16 cellular contexts compared by ENCODE assay signal in the genomic region with DNA sequence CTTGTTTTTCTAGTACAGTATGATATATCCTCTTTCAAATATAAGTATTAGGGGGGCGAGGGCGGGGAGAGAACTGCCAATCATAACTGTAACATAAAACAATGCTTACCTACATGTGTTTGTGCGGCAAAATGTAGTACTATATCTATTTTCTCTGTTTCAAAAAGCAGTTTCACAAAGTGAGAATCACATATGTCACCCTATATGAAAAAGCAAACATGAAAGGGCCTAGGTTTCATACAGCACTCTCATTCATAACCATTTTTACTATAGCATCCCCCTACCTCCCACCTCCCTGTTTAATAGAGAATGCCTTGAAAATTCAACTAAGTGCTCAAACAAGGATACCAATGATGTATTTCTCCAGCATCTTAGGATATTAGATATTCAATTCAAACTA.
A peak's percentile ranks its signal among the peaks of the same experiment; 100 is the strongest.
DNase-seq lines count a peak whose midpoint lies in the region; ATAC-seq and TF ChIP-seq lines count a peak whose summit lies in the region.
"Had no signal": no experiment of that assay in that cellular context is flagged by ENCODE, and none has a peak within 500 bp of the region (broad histone marks: within the 10 kb centered on the region; RNA-seq: fewer than 3 reads in every experiment).

No MANE protein-coding gene starts in this region.

- H3K27ac Mint-ChIP-seq in stimulated activated naive CD8-positive, alpha-beta T cell treated with anti-CD3 and anti-CD28 coated beads, Interleukin-15, amount 100 ng/mL, for 72 hours, result no peak overlapping the region
- H3K27ac Mint-ChIP-seq: CD8-positive, alpha-beta T cell had no signal

- H3K9me3 Mint-ChIP-seq in stimulated activated naive CD8-positive, alpha-beta T cell treated with anti-CD3 and anti-CD28 coated beads, Interleukin-15, amount 100 ng/mL, for 72 hours, result no peaks in the 10 kb centered on the region
- H3K9me3 Mint-ChIP-seq: CD8-positive, alpha-beta T cell had no signal

- no peaks in the 10 kb centered on the region for H3K27me3 Mint-ChIP-seq in stimulated activated naive CD8-positive, alpha-beta T cell treated with anti-CD3 and anti-CD28 coated beads, Interleukin-15, amount 100 ng/mL, for 72 hours

- no peak for DNase-seq in stimulated activated naive CD8-positive, alpha-beta T cell treated with anti-CD3 and anti-CD28 coated beads, Interleukin-15, amount 100 ng/mL, for 72 hours
- DNase-seq in stimulated activated naive CD8-positive, alpha-beta T cell treated with anti-CD3 and anti-CD28 coated beads, Interleukin-15, Interleukin-2, amounts not matched to agents 100 U/mL and 50 U/mL, for 24 hours, result no peak
- DNase-seq in WERI-Rb-1 (no peak), GM20000 (ENCODE audit: low spot score) (no peak)
- DNase-seq: CD8-positive, alpha-beta T cell; GOT3; NCI-H1092; NCI-H226; NCI-H526; NK-92 treated with Interleukin-12 subunit alpha and Interleukin-12 subunit beta, amount 100 ng/mL, for 24 hours; PC-3 had no signal

- H3K4me3 ChIP-seq in WERI-Rb-1 (ENCODE audit: low read depth, low read length), result no peak overlapping the region
- H3K4me3 ChIP-seq: SJSA1 had no signal

- peaks cover 48% of the 10 kb centered on the region for H3K4me1 Mint-ChIP-seq in stimulated activated naive CD8-positive, alpha-beta T cell treated with anti-CD3 and anti-CD28 coated beads, Interleukin-15, amount 100 ng/mL, for 72 hours

- H3K27ac ChIP-seq in WERI-Rb-1, result no peak overlapping the region
- H3K27ac ChIP-seq: HL-60, SJSA1 had no signal

- TF ChIP-seq CTCF in WERI-Rb-1 (IDR thresholded peaks at IDR 0.05; ENCODE audit: low read depth, low read length) (no peak), GM20000 (IDR thresholded peaks at IDR 0.05; ENCODE audit: extremely low read depth, missing control alignments) (no peak)

- peak overlapping the region in 1 of 2 donors; percentile 50 for H3K4me3 Mint-ChIP-seq in stimulated activated naive CD8-positive, alpha-beta T cell treated with anti-CD3 and anti-CD28 coated beads, Interleukin-15, amount 100 ng/mL, for 72 hours
- H3K4me3 Mint-ChIP-seq: CD8-positive, alpha-beta T cell had no signal

- H3K27me3 ChIP-seq in WERI-Rb-1 (ENCODE audit: insufficient read depth, low read depth, severe bottlenecking), result no peaks in the 10 kb centered on the region
- H3K27me3 ChIP-seq: SJSA1 had no signal

- ATAC-seq in stimulated activated naive CD8-positive, alpha-beta T cell treated with anti-CD3 and anti-CD28 coated beads, Interleukin-15, amount 100 ng/mL, for 72 hours, result peak; percentile 36
- ATAC-seq in stimulated activated naive CD8-positive, alpha-beta T cell treated with anti-CD3 and anti-CD28 coated beads, Interleukin-15, Interleukin-2, amounts not matched to agents 100 U/mL and 50 U/mL, for 24 hours, result no peak
- peak; percentile 51 for ATAC-seq in GM21526 (IDR thresholded peaks at IDR 0.05; ENCODE audit: low FRiP score, unreplicated experiment)
- peak; percentile 38 for ATAC-seq in HG03565 (IDR thresholded peaks at IDR 0.05; ENCODE audit: unreplicated experiment)
- ATAC-seq in HG03045 (IDR thresholded peaks at IDR 0.05; ENCODE audit: unreplicated experiment), result no peak
- ATAC-seq: CD8-positive, alpha-beta T cell; PC-3 had no signal

- no peaks in the 10 kb centered on the region for H3K9me3 ChIP-seq in WERI-Rb-1 (ENCODE audit: severe bottlenecking)
- H3K9me3 ChIP-seq: SJSA1 had no signal

- peaks cover 65% of the 10 kb centered on the region for H3K36me3 ChIP-seq in WERI-Rb-1

Comparison
In these comparisons a context has a peak if more than half of its experiments do, and no peak if none do; other contexts are left out.
1. ATAC-seq: peak in stimulated activated naive CD8-positive, alpha-beta T cell treated with anti-CD3 and anti-CD28 coated beads, Interleukin-15, amount 100 ng/mL, for 72 hours (single experiment), GM21526 (single experiment) and HG03565 (single experiment); none in stimulated activated naive CD8-positive, alpha-beta T cell treated with anti-CD3 and anti-CD28 coated beads, Interleukin-15, Interleukin-2, amounts not matched to agents 100 U/mL and 50 U/mL, for 24 hours (single experiment) and HG03045 (single experiment).